ENCODE assay signal across 10 cellular contexts in genomic region chr1:67791686-67792475, GRCh38. TPM values are rescaled to one million over a fixed set of nuclear protein-coding genes. Genes with fewer than 3 reads are reported as not detected.
DNase-seq lines count a peak whose midpoint lies in the region; TF ChIP-seq lines count a peak whose summit lies in the region.
"Had no signal": no experiment of that assay in that cellular context is flagged by ENCODE, and none has a peak within 500 bp of the region (broad histone marks: within the 10 kb centered on the region; RNA-seq: fewer than 3 reads in every experiment).

No MANE protein-coding gene starts in this region.

- no peaks in the 10 kb centered on the region for H3K27me3 ChIP-seq in BE2C
- H3K27me3 ChIP-seq: cardiac muscle cell had no signal

- DNase-seq in Caki2 (ENCODE audit: low read depth) (peak; percentile 44), RWPE1 (ENCODE audit: low spot score) (peak; percentile 79), fibroblast of mammary gland (ENCODE audit: low read depth) (peak; percentile 94), posterior vena cava (ENCODE audit: low spot score) (peak; percentile 78), DMS153 (lab: John Stamatoyannopoulos, UW) (no peak), NCI-H510A (lab: John Stamatoyannopoulos, UW) (no peak), BE2C (no peak)
- DNase-seq in activated CD8-positive, alpha-beta memory T cell treated with anti-CD3 and anti-CD28 coated beads, Interleukin-2, amount 50 U/mL, for 4 hours: no peak
- DNase-seq: activated B cell treated with CpG ODN at 0.5 μM for 24 hours had no signal

- POLR2A ChIA-PET in RWPE1 (lab: Yijun Ruan, JAX; ENCODE audit: low non-redundant PET): no interaction called here

- no peak overlapping the region for H3K4me3 ChIP-seq in fibroblast of mammary gland (ENCODE audit: control insufficient read depth, low read depth, low read length)
- H3K4me3 ChIP-seq in BE2C (ENCODE audit: low read depth, low read length): no peak overlapping the region
- H3K4me3 ChIP-seq: cardiac muscle cell had no signal

- TF ChIP-seq CTCF in RWPE1 (conservative IDR thresholded peaks at IDR 0.05; ENCODE audit: low read depth) (no peak), fibroblast of mammary gland (conservative IDR thresholded peaks at IDR 0.05; ENCODE audit: control insufficient read depth, insufficient read depth, low read depth, low read length) (no peak), BE2C (IDR thresholded peaks at IDR 0.05; ENCODE audit: low read depth, low read length) (no peak)

- H3K27ac ChIP-seq in RWPE1: no peak overlapping the region; the same call in 1 of the 2 replicates
- H3K27ac ChIP-seq: cardiac muscle cell had no signal

- no peaks in the 10 kb centered on the region for H3K9me3 ChIP-seq in BE2C

- no peaks in the 10 kb centered on the region for H3K36me3 ChIP-seq in BE2C
- H3K36me3 ChIP-seq: cardiac muscle cell had no signal

- intact Hi-C loops in posterior vena cava (cut with DNase I): no loop called here

- no peaks in the 10 kb centered on the region for H3K4me1 ChIP-seq in BE2C

- CTCF ChIA-PET in RWPE1 (lab: Yijun Ruan, JAX): interaction anchor here (0.7 to 1.1 kb wide), 2 partner anchors 27 to 40 kb away, joined by 3 read pairs; no protein-coding TSS in a partner anchor

- in situ Hi-C loops in Caki2 (cut with HindIII; ENCODE audit: low pct_unique_long_range_greater_than_20kb, low sequenced_read_pairs): no loop called here

RNA-seq across cellular contexts. Expression of gene GNG12, which starts 41.4 kb away (rescaled TPM):
- 41.9 and 60.4 TPM in 2 replicates for total RNA-seq in Caki2 (2014; rRNA removed; shearing (Covaris generic); ENCODE audit: low replicate concordance)
- 100 to 1,000 TPM; 165 to 166 TPM for total RNA-seq in posterior vena cava
- 8.3 TPM for polyA plus RNA-seq in BE2C (2012; ENCODE audit: insufficient read depth, insufficient read length, low read depth)
- total RNA-seq: activated B cell treated with CpG ODN at 0.5 μM for 24 hours had no signal

Comparison
In these comparisons a context has a peak if more than half of its experiments do, and no peak if none do; other contexts are left out.
1. DNase-seq: peak in Caki2 (single experiment), RWPE1 (single experiment), fibroblast of mammary gland (single experiment) and posterior vena cava (single experiment); none in DMS153 (single experiment), activated CD8-positive, alpha-beta memory T cell treated with anti-CD3 and anti-CD28 coated beads, Interleukin-2, amount 50 U/mL, for 4 hours (single experiment), NCI-H510A (single experiment) and BE2C (single experiment).